Comparison of ENCODE assay signal across 6 cellular contexts in the genomic region with DNA sequence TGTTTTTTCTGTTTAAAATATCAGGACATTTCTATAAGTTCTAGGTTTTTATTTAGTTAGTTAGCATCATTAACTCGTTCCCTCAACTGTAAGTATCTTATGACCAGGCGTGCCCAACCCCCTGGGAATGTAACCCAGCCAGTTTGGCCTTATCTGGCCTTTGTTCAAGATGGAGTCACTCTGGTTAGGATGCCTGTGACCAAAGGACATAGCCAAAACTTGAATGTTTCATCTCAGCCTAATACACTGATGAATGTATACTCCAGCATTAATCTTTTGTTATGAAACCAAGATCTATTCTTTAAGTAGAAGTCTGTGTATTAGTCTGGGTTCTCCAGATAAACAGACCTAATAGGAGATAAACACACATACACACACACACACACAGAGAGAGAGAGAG.
"Had no signal": no experiment of that assay in that cellular context is flagged by ENCODE, and none has a peak within 500 bp of the region (broad histone marks: within the 10 kb centered on the region; RNA-seq: fewer than 3 reads in every experiment).

No MANE protein-coding gene starts in this region.

- FAIRE-seq: G401.6, GM12891, GM12892, GM19239 had no signal

- DNase-seq: GDM1, GF-D8 had no signal
